Comparison of ENCODE assay signal across 17 cellular contexts in the genomic region with DNA sequence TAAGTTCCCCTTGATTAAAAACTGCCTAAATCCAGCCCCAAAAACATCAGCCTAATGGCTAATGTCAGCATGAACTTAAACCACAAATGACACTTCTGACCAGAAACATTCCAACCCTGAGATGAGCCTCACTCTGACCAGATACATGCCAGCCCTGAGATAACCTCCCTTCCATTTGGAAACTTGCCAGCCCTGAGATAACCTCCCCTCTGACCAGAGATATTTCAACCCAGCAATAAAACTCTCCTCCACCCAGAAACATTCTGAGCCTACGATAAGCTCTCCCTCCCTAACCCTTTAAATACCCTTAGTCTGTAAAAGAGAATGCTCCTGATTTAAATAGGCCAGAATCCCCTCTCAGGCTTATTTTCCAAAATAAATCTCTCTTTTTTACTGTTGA.
A peak's percentile ranks its signal among the peaks of the same experiment; 100 is the strongest.
DNase-seq lines count a peak whose midpoint lies in the region; ATAC-seq and TF ChIP-seq lines count a peak whose summit lies in the region.
"Had no signal": no experiment of that assay in that cellular context is flagged by ENCODE, and none has a peak within 500 bp of the region (broad histone marks: within the 10 kb centered on the region; RNA-seq: fewer than 3 reads in every experiment).

No MANE protein-coding gene starts in this region.

- no peaks in the 10 kb centered on the region for H3K27me3 Mint-ChIP-seq in stimulated activated naive B cell treated with anti-CD40 and anti-IgM and Interleukin-4, amounts not matched to agents 10 μg/mL and 1 μg/mL and 100 μg/mL, for 72 hours

- dilution Hi-C loops in mammary epithelial cell (cut with HindIII; ENCODE audit: low sequenced_read_pairs), result no loop called here

- no peak overlapping the region for H3K27ac Mint-ChIP-seq in stimulated activated naive B cell treated with anti-CD40 and anti-IgM and Interleukin-4, amounts not matched to agents 10 μg/mL and 1 μg/mL and 100 μg/mL, for 72 hours
- H3K27ac Mint-ChIP-seq: CD14-positive monocyte; CD8-positive, alpha-beta T cell; H9 had no signal

- DNase-seq in ELF-1 (ENCODE audit: low read depth, low spot score) (peak; percentile 21), OCI-M1 (lab: John Stamatoyannopoulos, UW) (peak; percentile 93), fibroblast of villous mesenchyme (ENCODE audit: low read depth) (peak; percentile 2), myocyte (ENCODE audit: low read depth) (peak; percentile 35), mammary epithelial cell (no peak), NCI-H345 (lab: John Stamatoyannopoulos, UW) (no peak)
- no peak for DNase-seq in stimulated activated naive B cell treated with anti-CD40 and anti-IgM and Interleukin-4, amounts not matched to agents 10 μg/mL and 1 μg/mL and 100 μg/mL, for 72 hours
- DNase-seq: Caco-2; CD8-positive, alpha-beta T cell; DMS53; GOT3; H9 had no signal

- no CpG with 5 or more reads among the region's 1 CpG for WGBS in mammary epithelial cell (ENCODE audit: low coverage, missing lambda C conversion rate)

- no peaks in the 10 kb centered on the region for H3K27me3 ChIP-seq in mammary epithelial cell (ENCODE audit: insufficient read depth, low read length)

- H3K4me1 ChIP-seq in mammary epithelial cell (ENCODE audit: insufficient read depth, low read length), result no peaks in the 10 kb centered on the region
- H3K4me1 ChIP-seq: A549, Caco-2 had no signal

- in situ Hi-C loops in mammary epithelial cell (cut with MboI; ENCODE audit: low sequenced_read_pairs in 2 of 2), result no loop called here

- no peak overlapping the region for H3K4me2 ChIP-seq in mammary epithelial cell (ENCODE audit: insufficient read depth, low read depth, low read length)
- H3K4me2 ChIP-seq: A549 had no signal

- no peak overlapping the region for H3K4me3 Mint-ChIP-seq in stimulated activated naive B cell treated with anti-CD40 and anti-IgM and Interleukin-4, amounts not matched to agents 10 μg/mL and 1 μg/mL and 100 μg/mL, for 72 hours
- H3K4me3 Mint-ChIP-seq: CD14-positive monocyte; CD8-positive, alpha-beta T cell; H9 had no signal

- H3K36me3 ChIP-seq in mammary epithelial cell (ENCODE audit: insufficient read depth, low read length), result no peaks in the 10 kb centered on the region

- H3K4me3 ChIP-seq in fibroblast of villous mesenchyme (ENCODE audit: low read depth, low read length) (no peak overlapping the region), mammary epithelial cell (replicated peaks in 1 of 3; ENCODE audit: insufficient read depth in 1 of 3, low read depth in 2 of 3, low read length in 3 of 3) (no peak overlapping the region)
- H3K4me3 ChIP-seq: A549, GM12878, K562 had no signal

- H2AFZ ChIP-seq in mammary epithelial cell (ENCODE audit: low read depth, low read length), result no peak overlapping the region

- TF ChIP-seq CTCF in fibroblast of villous mesenchyme (IDR thresholded peaks at IDR 0.05; ENCODE audit: insufficient read depth, low read depth, low read length), result no peak
- TF ChIP-seq CTCF in mammary epithelial cell (conservative IDR thresholded peaks at IDR 0.05 in 1 of 2, IDR thresholded peaks at IDR 0.05 in 1 of 2; ENCODE audit: extremely low read depth in 1 of 2, insufficient read depth in 1 of 2, low read depth in 1 of 2, low read length in 2 of 2), result no peak

- peaks cover 0 to 13% of the 10 kb centered on the region in 2 donors for H3K9me3 Mint-ChIP-seq in stimulated activated naive B cell treated with anti-CD40 and anti-IgM and Interleukin-4, amounts not matched to agents 10 μg/mL and 1 μg/mL and 100 μg/mL, for 72 hours

- no peaks in the 10 kb centered on the region for H3K36me3 Mint-ChIP-seq in stimulated activated naive B cell treated with anti-CD40 and anti-IgM and Interleukin-4, amounts not matched to agents 10 μg/mL and 1 μg/mL and 100 μg/mL, for 72 hours
- H3K36me3 Mint-ChIP-seq: CD14-positive monocyte; CD8-positive, alpha-beta T cell had no signal

- CTCF ChIA-PET in mammary epithelial cell (lab: Charles Lee; ENCODE audit: low non-redundant PET), result no interaction called here

- ATAC-seq in stimulated activated naive B cell treated with anti-CD40 and anti-IgM and Interleukin-4, amounts not matched to agents 10 μg/mL and 1 μg/mL and 100 μg/mL, for 72 hours (replicated peaks), result no peak
- ATAC-seq: A549; CD8-positive, alpha-beta T cell; GM12878; HepG2; K562 had no signal

- H3K79me2 ChIP-seq in mammary epithelial cell (ENCODE audit: insufficient read depth, low read length), result no peaks in the 10 kb centered on the region

- H3K9ac ChIP-seq in mammary epithelial cell (ENCODE audit: insufficient read depth, low read length), result no peak overlapping the region

- no peaks in the 10 kb centered on the region for H3K4me1 Mint-ChIP-seq in stimulated activated naive B cell treated with anti-CD40 and anti-IgM and Interleukin-4, amounts not matched to agents 10 μg/mL and 1 μg/mL and 100 μg/mL, for 72 hours
- H3K4me1 Mint-ChIP-seq: CD14-positive monocyte, H9 had no signal

- H4K20me1 ChIP-seq in mammary epithelial cell (ENCODE audit: insufficient read depth, low read length), result no peaks in the 10 kb centered on the region

- intact Hi-C loops in mammary epithelial cell (cut with micrococcal nuclease), result no loop called here

- peaks cover 4% of the 10 kb centered on the region for H3K9me3 ChIP-seq in mammary epithelial cell (replicated peaks; ENCODE audit: insufficient read depth, low read length)

- H3K27ac ChIP-seq in mammary epithelial cell (ENCODE audit: insufficient read depth, low read depth, low read length), result no peak overlapping the region
- H3K27ac ChIP-seq: A549 had no signal

- BruUV-seq in mammary epithelial cell (replicated peaks; lab: Mats Ljungman, UMichigan), result no TSS peak

Comparison
In these comparisons a context has a peak if more than half of its experiments do, and no peak if none do; other contexts are left out.
1. DNase-seq: peak in ELF-1 (single experiment), OCI-M1 (single experiment), fibroblast of villous mesenchyme (single experiment) and myocyte (single experiment); none in stimulated activated naive B cell treated with anti-CD40 and anti-IgM and Interleukin-4, amounts not matched to agents 10 μg/mL and 1 μg/mL and 100 μg/mL, for 72 hours (single experiment), mammary epithelial cell (single experiment) and NCI-H345 (single experiment).